ENCODE assay signal across 14 cellular contexts in the genomic region with DNA sequence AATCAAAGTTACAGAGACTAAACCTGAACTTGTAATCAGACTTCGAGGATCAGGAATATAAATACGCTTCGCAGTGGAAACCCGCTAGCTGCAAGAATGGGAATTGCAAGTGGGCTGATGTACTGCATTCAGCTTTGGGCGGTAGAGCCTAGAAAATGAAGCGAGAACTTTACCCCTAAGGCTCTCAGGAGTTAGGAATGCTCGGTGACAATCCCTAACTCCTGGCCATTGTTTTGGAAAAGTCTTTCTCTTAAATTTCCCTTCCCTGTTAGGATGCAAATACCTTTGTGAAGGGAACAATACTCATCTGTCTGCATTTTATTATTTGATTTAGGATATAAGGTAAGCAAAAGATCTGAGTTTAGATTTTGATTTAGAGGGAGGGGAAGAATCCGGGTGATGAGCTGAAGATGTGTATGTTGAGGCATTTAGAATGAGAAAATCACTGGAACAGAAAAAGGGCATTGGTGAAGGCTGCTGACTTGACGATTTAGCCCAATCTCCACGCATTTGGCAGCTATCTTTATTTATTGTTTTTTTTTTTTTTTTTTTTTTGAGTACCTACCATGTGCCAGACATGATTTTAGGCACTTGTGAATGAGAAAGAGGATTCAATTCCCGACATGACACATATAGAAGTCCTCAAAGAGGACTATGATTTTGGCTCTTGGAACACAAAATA. TPM values are rescaled to one million over a fixed set of nuclear protein-coding genes. Genes with fewer than 3 reads are reported as not detected.
A peak's percentile ranks its signal among the peaks of the same experiment; 100 is the strongest.
DNase-seq lines count a peak whose midpoint lies in the region; ATAC-seq and TF ChIP-seq lines count a peak whose summit lies in the region.
"Had no signal": no experiment of that assay in that cellular context is flagged by ENCODE, and none has a peak within 500 bp of the region (broad histone marks: within the 10 kb centered on the region; RNA-seq: fewer than 3 reads in every experiment).

No MANE protein-coding gene starts in this region.

- ATAC-seq in HG03571 (IDR thresholded peaks at IDR 0.05; ENCODE audit: unreplicated experiment), result no peak
- ATAC-seq in gastroesophageal sphincter, result no peak
- ATAC-seq: stimulated activated naive CD8-positive, alpha-beta T cell treated with anti-CD3 and anti-CD28 coated beads, Interleukin-15, amount 100 ng/mL, for 72 hours had no signal

- peaks cover 26% of the 10 kb centered on the region for H3K27me3 ChIP-seq in AG04450 (ENCODE audit: control insufficient read depth, insufficient read depth, low read length)
- H3K27me3 ChIP-seq in gastroesophageal sphincter, result peaks cover 65% of the 10 kb centered on the region

- TF ChIP-seq POLR2A in gastroesophageal sphincter (IDR thresholded peaks at IDR 0.05), result no peak

- POLR2A ChIA-PET in AG04450 (lab: Yijun Ruan, JAX), result no interaction called here

- TF ChIP-seq CTCF in AG04450 (IDR thresholded peaks at IDR 0.05; ENCODE audit: low read depth, low read length), result 0 out of 2 replicates have a peak, but pooled peaks have one; percentile 8
- peak; percentile 39 for TF ChIP-seq CTCF in HFFc6 (IDR thresholded peaks at IDR 0.05)
- TF ChIP-seq CTCF in gastroesophageal sphincter (IDR thresholded peaks at IDR 0.05), result peak in 1 of 4 experiments; percentile 23

- no peak for DNase-seq in AG04450 (ENCODE audit: low read depth, low spot score)
- no peak for DNase-seq in HFFc6
- peak; percentile 8 for DNase-seq in dermis blood vessel endothelial cell
- DNase-seq in kidney tubule cell (ENCODE audit: low spot score), result peak; percentile 58
- no peak for DNase-seq in activated T-cell treated with anti-CD3 and anti-CD28 coated beads, Interleukin-2, amount 50 U/mL, for 48 hours
- DNase-seq in activated T-cell treated with anti-CD3 and anti-CD28 coated beads for 4 hours, result no peak
- DNase-seq: activated naive CD8-positive, alpha-beta T cell treated with anti-CD3 and anti-CD28 coated beads for 36 hours; GF-D8; NCI-H526 treated with DMSO at 0.1 percent for 48 hours; Right ventricle myocardium superior; stimulated activated naive CD8-positive, alpha-beta T cell treated with anti-CD3 and anti-CD28 coated beads, Interleukin-15, amount 100 ng/mL, for 72 hours had no signal

- peaks cover 19% of the 10 kb centered on the region for H3K27me3 Mint-ChIP-seq in HFFc6 (ENCODE audit: insufficient read depth)

- 0 out of 2 replicates have a peak, but pooled peaks cover 5% of the 10 kb centered on the region for H3K36me3 Mint-ChIP-seq in HFFc6 (ENCODE audit: low read depth)
- H3K36me3 Mint-ChIP-seq: activated naive CD8-positive, alpha-beta T cell treated with anti-CD3 and anti-CD28 coated beads for 36 hours had no signal

- CTCF ChIA-PET in AG04450 (lab: Charles Lee), result interaction anchor here (0.6 kb wide), 1 partner anchor 562 kb away, joined by 3 read pairs; no protein-coding TSS in a partner anchor

- H3K4me1 ChIP-seq in gastroesophageal sphincter, result peaks cover 0 to 26% (median 12%) of the 10 kb centered on the region in 3 donors

- H3K4me3 ChIP-seq in AG04450 (ENCODE audit: low read depth, low read length) (no peak overlapping the region), gastroesophageal sphincter (no peak overlapping the region)

- no peaks in the 10 kb centered on the region for H3K4me1 Mint-ChIP-seq in HFFc6 (ENCODE audit: low read depth)
- H3K4me1 Mint-ChIP-seq: activated naive CD8-positive, alpha-beta T cell treated with anti-CD3 and anti-CD28 coated beads for 36 hours had no signal

- H3K27ac ChIP-seq in AG04450 (ENCODE audit: low read depth, low read length) (no peak overlapping the region), gastroesophageal sphincter (no peak overlapping the region)
- H3K27ac ChIP-seq: C4-2B had no signal

- H3K9me3 ChIP-seq in AG04450 (ENCODE audit: control insufficient read depth, insufficient read depth, low read length) (peaks cover 4% of the 10 kb centered on the region; the same call in 1 of the 2 replicates), gastroesophageal sphincter (no peaks in the 10 kb centered on the region)

- H3K4me3 Mint-ChIP-seq in HFFc6, result no peak overlapping the region
- H3K4me3 Mint-ChIP-seq: activated naive CD8-positive, alpha-beta T cell treated with anti-CD3 and anti-CD28 coated beads for 36 hours; stimulated activated naive CD8-positive, alpha-beta T cell treated with anti-CD3 and anti-CD28 coated beads, Interleukin-15, amount 100 ng/mL, for 72 hours had no signal

- no peak overlapping the region for H3K27ac Mint-ChIP-seq in HFFc6
- H3K27ac Mint-ChIP-seq: activated naive CD8-positive, alpha-beta T cell treated with anti-CD3 and anti-CD28 coated beads for 36 hours; stimulated activated naive CD8-positive, alpha-beta T cell treated with anti-CD3 and anti-CD28 coated beads, Interleukin-15, amount 100 ng/mL, for 72 hours had no signal

- H3K36me3 ChIP-seq in gastroesophageal sphincter, result no peaks in the 10 kb centered on the region

- 28 to 37% methylated on average over 9 to 11 of the region's 11 CpGs for WGBS in gastroesophageal sphincter (ENCODE audit: low coverage in 1 of 2), 2 donors

- TF ChIP-seq EP300 in gastroesophageal sphincter (IDR thresholded peaks at IDR 0.05), result no peak

- peaks cover 7% of the 10 kb centered on the region for H3K9me3 Mint-ChIP-seq in HFFc6
- H3K9me3 Mint-ChIP-seq: stimulated activated naive CD8-positive, alpha-beta T cell treated with anti-CD3 and anti-CD28 coated beads, Interleukin-15, amount 100 ng/mL, for 72 hours had no signal

RNA-seq across cellular contexts. Expression of a gene that starts 2.2 kb away (rescaled TPM):
- polyA plus RNA-seq in AG04450 (2011; rRNA removed), result not detected in 2 replicates
- polyA minus RNA-seq in AG04450 (2011; rRNA and poly(A)+ RNA removed), result not detected in 2 replicates
- not detected for total RNA-seq in HFFc6 (2021; fragmentation: NEBNext Ultra II Directional; extraction: Animal tissue kit (Norgen Biotek cat#: 25700))
- total RNA-seq in dermis blood vessel endothelial cell (under 0.01 TPM in 1 of 2 replicates, not detected in the other), gastroesophageal sphincter (1 to 10 TPM in 2 of 4 donors, under 1 TPM in 1, not detected in 1; 0.12 to 4.8 (median 2.0) TPM)
- total RNA-seq: activated naive CD8-positive, alpha-beta T cell treated with anti-CD3 and anti-CD28 coated beads for 36 hours; Right ventricle myocardium superior had no signal

Comparison
In these comparisons a context has a peak if more than half of its experiments do, and no peak if none do; other contexts are left out.
1. DNase-seq: peak in dermis blood vessel endothelial cell (single experiment) and kidney tubule cell (single experiment); none in AG04450 (single experiment), HFFc6 (single experiment), activated T-cell treated with anti-CD3 and anti-CD28 coated beads, Interleukin-2, amount 50 U/mL, for 48 hours (0 of 2) and activated T-cell treated with anti-CD3 and anti-CD28 coated beads for 4 hours (single experiment).